29 cellular contexts compared by ENCODE assay signal in genomic region chr2:23021311-23022120, GRCh38.
"Had no signal": no experiment of that assay in that cellular context is flagged by ENCODE, and none has a peak within 500 bp of the region (broad histone marks: within the 10 kb centered on the region; RNA-seq: fewer than 3 reads in every experiment).

No MANE protein-coding gene starts in this region.

- H3K9me3 Mint-ChIP-seq: activated CD4-positive, alpha-beta T cell treated with anti-CD3 and anti-CD28 coated beads, Interleukin-2, amount 10 ng/mL, durations not matched to agents 24 days and 14 days; activated CD8-positive, alpha-beta T cell treated with anti-CD3 and anti-CD28 coated beads for 36 hours; activated naive CD8-positive, alpha-beta T cell treated with anti-CD3 and anti-CD28 coated beads for 36 hours; activated T-cell treated with anti-CD3 and anti-CD28 coated beads, Interleukin-2, amount 50 U/mL, for 72 hours; activated T-helper 17 cell treated with anti-CD3 and anti-CD28 coated beads, Interleukin-2, amount 50 U/mL, for 72 hours; T-helper 1 cell treated with Interleukin-12 subunit alpha and Interleukin-12 subunit beta and Interleukin-4 antibody, amounts not matched to agents 30 μg/mL and 1 μg/mL, for 36 hours; T-helper 2 cell treated with Interferon-gamma antibody and Interleukin-4, amounts not matched to agents 5 μg/mL and 100 μg/mL, for 36 hours had no signal

- H3K27me3 ChIP-seq: brain microvascular endothelial cell had no signal

- H3K36me3 Mint-ChIP-seq: activated naive CD8-positive, alpha-beta T cell treated with anti-CD3 and anti-CD28 coated beads for 36 hours; IgD-negative memory B cell had no signal

- H3K27ac ChIP-seq: brain microvascular endothelial cell, PC-9, SJCRH30 had no signal

- H3K4me3 ChIP-seq: PC-9, SJCRH30 had no signal

- H3K27me3 Mint-ChIP-seq: activated CD4-positive, alpha-beta T cell treated with anti-CD3 and anti-CD28 coated beads, Interleukin-2, amount 10 ng/mL, durations not matched to agents 24 days and 14 days; activated CD8-positive, alpha-beta T cell treated with anti-CD3 and anti-CD28 coated beads for 36 hours; activated naive CD8-positive, alpha-beta T cell treated with anti-CD3 and anti-CD28 coated beads for 36 hours; activated T-helper 17 cell treated with anti-CD3 and anti-CD28 coated beads, Interleukin-2, amount 50 U/mL, for 72 hours had no signal

- H3K36me3 ChIP-seq: brain microvascular endothelial cell, SJCRH30 had no signal

- H3K9me3 ChIP-seq: SJCRH30 had no signal

- H3K4me3 Mint-ChIP-seq: activated CD4-positive, alpha-beta T cell treated with anti-CD3 and anti-CD28 coated beads, Interleukin-2, amount 10 ng/mL, durations not matched to agents 24 days and 14 days; activated CD8-positive, alpha-beta T cell treated with anti-CD3 and anti-CD28 coated beads for 36 hours; activated naive CD8-positive, alpha-beta T cell treated with anti-CD3 and anti-CD28 coated beads for 36 hours; activated T-cell treated with anti-CD3 and anti-CD28 coated beads, Interleukin-2, amount 50 U/mL, for 72 hours; activated T-helper 17 cell treated with anti-CD3 and anti-CD28 coated beads, Interleukin-2, amount 50 U/mL, for 72 hours; IgD-negative memory B cell; T-helper 1 cell treated with Interleukin-12 subunit alpha and Interleukin-12 subunit beta and Interleukin-4 antibody, amounts not matched to agents 30 μg/mL and 1 μg/mL, for 36 hours; T-helper 2 cell treated with Interferon-gamma antibody and Interleukin-4, amounts not matched to agents 5 μg/mL and 100 μg/mL, for 36 hours had no signal

- H3K4me1 Mint-ChIP-seq: activated CD4-positive, alpha-beta T cell treated with anti-CD3 and anti-CD28 coated beads, Interleukin-2, amount 10 ng/mL, durations not matched to agents 24 days and 14 days; activated naive CD8-positive, alpha-beta T cell treated with anti-CD3 and anti-CD28 coated beads for 36 hours; activated T-helper 17 cell treated with anti-CD3 and anti-CD28 coated beads, Interleukin-2, amount 50 U/mL, for 72 hours; IgD-negative memory B cell had no signal

- ATAC-seq: activated CD8-positive, alpha-beta T cell treated with anti-CD3 and anti-CD28 coated beads for 36 hours; activated T-cell treated with anti-CD3 and anti-CD28 coated beads, Interleukin-2, amount 50 U/mL, for 72 hours; activated T-helper 17 cell treated with anti-CD3 and anti-CD28 coated beads, Interleukin-2, amount 50 U/mL, for 72 hours had no signal

- H3K27ac Mint-ChIP-seq: activated CD4-positive, alpha-beta T cell treated with anti-CD3 and anti-CD28 coated beads, Interleukin-2, amount 10 ng/mL, durations not matched to agents 24 days and 14 days; activated CD8-positive, alpha-beta T cell treated with anti-CD3 and anti-CD28 coated beads for 36 hours; activated naive CD8-positive, alpha-beta T cell treated with anti-CD3 and anti-CD28 coated beads for 36 hours; activated T-cell treated with anti-CD3 and anti-CD28 coated beads, Interleukin-2, amount 50 U/mL, for 72 hours; activated T-helper 17 cell treated with anti-CD3 and anti-CD28 coated beads, Interleukin-2, amount 50 U/mL, for 72 hours; IgD-negative memory B cell; T-helper 1 cell treated with Interleukin-12 subunit alpha and Interleukin-12 subunit beta and Interleukin-4 antibody, amounts not matched to agents 30 μg/mL and 1 μg/mL, for 36 hours; T-helper 2 cell treated with Interferon-gamma antibody and Interleukin-4, amounts not matched to agents 5 μg/mL and 100 μg/mL, for 36 hours had no signal

- H3K4me1 ChIP-seq: SJCRH30 had no signal

- DNase-seq: activated CD4-positive, alpha-beta T cell treated with anti-CD3 and anti-CD28 coated beads, Interleukin-2, amount 10 ng/mL, durations not matched to agents 24 days and 14 days; activated CD4-positive, alpha-beta T cell treated with anti-CD3 and anti-CD28 coated beads, Interleukin-2, amount 50 U/mL, for 4 hours; activated CD8-positive, alpha-beta T cell treated with anti-CD3 and anti-CD28 coated beads for 36 hours; activated effector memory CD4-positive, alpha-beta T cell treated with anti-CD3 and anti-CD28 coated beads, Interleukin-2, amount 50 U/mL, for 16 hours; activated naive CD4-positive, alpha-beta T cell; activated naive CD4-positive, alpha-beta T cell treated with anti-CD3 and anti-CD28 coated beads, Interleukin-2, amount 50 U/mL, for 16 hours; activated naive CD8-positive, alpha-beta T cell treated with anti-CD3 and anti-CD28 coated beads for 36 hours; activated T-cell treated with anti-CD3 and anti-CD28 coated beads, Interleukin-2, amount 50 U/mL, for 1 hour; activated T-cell treated with anti-CD3 and anti-CD28 coated beads, Interleukin-2, amount 50 U/mL, for 72 hours; amniotic stem cell; aorta; brain microvascular endothelial cell; Karpas-422; KBM-7; NCI-H1105; NCI-H1417 treated with DMSO at 0.1 percent for 48 hours; NCI-H187 treated with DMSO at 0.1 percent for 48 hours; NCI-H2081 treated with DMSO at 0.1 percent for 48 hours; NCI-H345; NCI-H524 treated with DMSO at 0.1 percent for 48 hours; NCI-H748 treated with DMSO at 0.1 percent for 48 hours; Right ventricle myocardium superior; SJCRH30; SK-N-SH had no signal
